In the genomic region with DNA sequence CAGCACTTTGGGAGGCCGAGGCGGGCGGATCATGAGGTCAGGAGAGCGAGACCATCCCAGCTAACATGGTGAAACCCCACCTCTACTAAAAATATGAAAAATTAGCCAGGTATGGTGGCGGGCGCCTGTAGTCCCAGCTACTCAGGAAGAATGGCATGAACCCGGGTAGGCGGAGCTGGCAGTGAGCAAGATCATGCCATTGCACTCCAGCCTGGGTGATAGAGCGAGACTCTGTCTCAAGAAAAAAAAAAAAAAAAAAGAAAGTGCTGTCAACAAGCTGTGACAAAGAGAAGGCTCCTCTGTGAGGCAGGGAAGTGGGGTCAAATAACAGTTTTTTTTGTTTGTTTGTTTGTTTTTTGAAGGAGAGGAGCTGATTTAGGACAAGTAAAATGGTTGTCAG, we compare ENCODE assay signal across 9 cellular contexts. TPM values are rescaled to one million over a fixed set of nuclear protein-coding genes. Genes with fewer than 3 reads are reported as not detected.
DNase-seq lines count a peak whose midpoint lies in the region; ATAC-seq, FAIRE-seq and TF ChIP-seq lines count a peak whose summit lies in the region.
"Not testable (repeated sequence)": the region's sequence is repeated elsewhere in the genome, so short reads cannot be mapped to it uniquely, and the experiment has no call there.
"Had no signal": no experiment of that assay in that cellular context is flagged by ENCODE, and none has a peak within 500 bp of the region (broad histone marks: within the 10 kb centered on the region; RNA-seq: fewer than 3 reads in every experiment).

No MANE protein-coding gene starts in this region.

- not testable (repeated sequence) for FAIRE-seq in K562 (lab: Jason Lieb, UNC)

- TF ChIP-seq POLR2A in K562 (conservative IDR thresholded peaks at IDR 0.05): not testable (repeated sequence)

- H3K27me3 ChIP-seq in CD4-positive, alpha-beta T cell (ENCODE audit: control insufficient read depth, insufficient read depth, low read length); MM.1S (replicated peaks; ENCODE audit: insufficient read depth, low read length); K562 (ENCODE audit: control insufficient read depth in 2 of 2, insufficient read depth in 2 of 2, low read length in 2 of 2): not testable (repeated sequence)

- H3K9me2 ChIP-seq in MM.1S (replicated peaks; ENCODE audit: insufficient read depth, low read length): not testable (repeated sequence)

- TF ChIP-seq EP300 in K562 (IDR thresholded peaks at IDR 0.05; ENCODE audit: low read length): not testable (repeated sequence)

- peaks cover 65% of the 10 kb centered on the region for H3K4me1 Mint-ChIP-seq in CD4-positive, alpha-beta T cell (ENCODE audit: low read depth)
- peaks cover 68% of the 10 kb centered on the region for H3K4me1 Mint-ChIP-seq in activated T-cell treated with anti-CD3 and anti-CD28 coated beads, Interleukin-2, amount 50 U/mL, for 24 hours (ENCODE audit: low read depth)
- H3K4me1 Mint-ChIP-seq in activated naive CD4-positive, alpha-beta T cell treated with anti-CD3 and anti-CD28 coated beads, Interleukin-2, amount 10 ng/mL, durations not matched to agents 7 days and 5 days: peaks cover 39% of the 10 kb centered on the region
- peaks cover 26 to 39% (median 32%) of the 10 kb centered on the region in 4 donors for H3K4me1 Mint-ChIP-seq in naive thymus-derived CD8-positive, alpha-beta T cell
- peaks cover 57% of the 10 kb centered on the region for H3K4me1 Mint-ChIP-seq in stimulated activated naive CD8-positive, alpha-beta T cell treated with anti-CD3 and anti-CD28 coated beads, Interleukin-15, Interleukin-2, amounts not matched to agents 100 ng/mL and 50 ng/mL, for 24 hours (ENCODE audit: low read depth)

- TF ChIP-seq RAD21 in K562 (CRISPR knock-in tag; conservative IDR thresholded peaks at IDR 0.05 in 1 of 2, IDR thresholded peaks at IDR 0.05 in 1 of 2): not testable (repeated sequence)

- H3K4me3 Mint-ChIP-seq in CD4-positive, alpha-beta T cell: peak overlapping the region; percentile 82
- H3K4me3 Mint-ChIP-seq in activated T-cell treated with anti-CD3 and anti-CD28 coated beads, Interleukin-2, amount 50 U/mL, for 24 hours: peak overlapping the region; percentile 54
- peak overlapping the region; percentile 42 for H3K4me3 Mint-ChIP-seq in activated naive CD4-positive, alpha-beta T cell treated with anti-CD3 and anti-CD28 coated beads, Interleukin-2, amount 10 ng/mL, durations not matched to agents 7 days and 5 days
- peak overlapping the region; percentile 8 to 79 (median 66) for H3K4me3 Mint-ChIP-seq in naive thymus-derived CD8-positive, alpha-beta T cell
- H3K4me3 Mint-ChIP-seq in stimulated activated naive CD8-positive, alpha-beta T cell treated with anti-CD3 and anti-CD28 coated beads, Interleukin-15, Interleukin-2, amounts not matched to agents 100 ng/mL and 50 ng/mL, for 24 hours: peak overlapping the region; percentile 57

- H3K9me3 Mint-ChIP-seq in CD4-positive, alpha-beta T cell; activated T-cell treated with anti-CD3 and anti-CD28 coated beads, Interleukin-2, amount 50 U/mL, for 24 hours; activated naive CD4-positive, alpha-beta T cell treated with anti-CD3 and anti-CD28 coated beads, Interleukin-2, amount 10 ng/mL, durations not matched to agents 7 days and 5 days; naive thymus-derived CD8-positive, alpha-beta T cell; stimulated activated naive CD8-positive, alpha-beta T cell treated with anti-CD3 and anti-CD28 coated beads, Interleukin-15, Interleukin-2, amounts not matched to agents 100 ng/mL and 50 ng/mL, for 24 hours: not testable (repeated sequence)

- peak overlapping the region; percentile 46 for H3K27ac ChIP-seq in CD4-positive, alpha-beta T cell (ENCODE audit: low read depth, low read length)
- peak overlapping the region; percentile 59; the same call in 1 of the 2 replicates for H3K27ac ChIP-seq in MM.1S (ENCODE audit: low read length)
- not testable (repeated sequence) for H3K27ac ChIP-seq in K562 (ENCODE audit: extremely low read depth, low read depth, low read length)

- BruUV-seq in K562 (replicated peaks; lab: Mats Ljungman, UMichigan): not testable (repeated sequence)

- not testable (repeated sequence) for H2AFZ ChIP-seq in MM.1S (ENCODE audit: low read length)
- H2AFZ ChIP-seq in K562 (ENCODE audit: low read depth, low read length): 0 out of 2 replicates have a peak overlapping the region, but pooled peaks have one; percentile 16

- H3K79me2 ChIP-seq in MM.1S (ENCODE audit: low read length): peaks cover 64% of the 10 kb centered on the region
- H3K79me2 ChIP-seq in K562 (ENCODE audit: control insufficient read depth, insufficient read depth, low read length): not testable (repeated sequence)

- in situ Hi-C loops in K562 (cut with MboI): not testable (repeated sequence)

- peak overlapping the region; percentile 66; the same call in 1 of the 2 replicates for H3K4me2 ChIP-seq in MM.1S (ENCODE audit: low read depth, low read length)
- not testable (repeated sequence) for H3K4me2 ChIP-seq in K562 (ENCODE audit: insufficient read depth, low read length)

- peak; percentile 18 for ATAC-seq in CD4-positive, alpha-beta T cell (ENCODE audit: poor library complexity)
- ATAC-seq in K562; naive thymus-derived CD8-positive, alpha-beta T cell: not testable (repeated sequence)

- not testable (repeated sequence) for H3K27me3 Mint-ChIP-seq in CD4-positive, alpha-beta T cell; activated T-cell treated with anti-CD3 and anti-CD28 coated beads, Interleukin-2, amount 50 U/mL, for 24 hours; activated naive CD4-positive, alpha-beta T cell treated with anti-CD3 and anti-CD28 coated beads, Interleukin-2, amount 10 ng/mL, durations not matched to agents 7 days and 5 days; naive thymus-derived CD8-positive, alpha-beta T cell; stimulated activated naive CD8-positive, alpha-beta T cell treated with anti-CD3 and anti-CD28 coated beads, Interleukin-15, Interleukin-2, amounts not matched to agents 100 ng/mL and 50 ng/mL, for 24 hours

- CTCF ChIA-PET in CD4-positive, alpha-beta T cell (lab: Charles Lee): interaction anchor here (1.0 to 1.5 kb wide), 4 partner anchors 17 to 127 kb away, joined by 3 to 6 read pairs (median 3); no protein-coding TSS in a partner anchor
- CTCF ChIA-PET in activated naive CD4-positive, alpha-beta T cell treated with anti-CD3 and anti-CD28 coated beads, Interleukin-2, amount 10 ng/mL, durations not matched to agents 7 days and 5 days (lab: Charles Lee): interaction anchor here (0.9 to 2.8 kb wide), 9 partner anchors 9 to 126 kb away, joined by 3 to 8 read pairs (median 4); no protein-coding TSS in a partner anchor
- CTCF ChIA-PET in K562 (lab: Yijun Ruan, JAX; ENCODE audit: low intra/inter-chr PET ratio): interaction anchor here (0.8 kb wide), 1 partner anchor 127 kb away, joined by 3 read pairs; no protein-coding TSS in a partner anchor

- peak overlapping the region; percentile 93 for H3K27ac Mint-ChIP-seq in CD4-positive, alpha-beta T cell
- peak overlapping the region; percentile 93 for H3K27ac Mint-ChIP-seq in activated T-cell treated with anti-CD3 and anti-CD28 coated beads, Interleukin-2, amount 50 U/mL, for 24 hours
- peak overlapping the region; percentile 91 for H3K27ac Mint-ChIP-seq in activated naive CD4-positive, alpha-beta T cell treated with anti-CD3 and anti-CD28 coated beads, Interleukin-2, amount 10 ng/mL, durations not matched to agents 7 days and 5 days
- H3K27ac Mint-ChIP-seq in naive thymus-derived CD8-positive, alpha-beta T cell: peak overlapping the region in 8 of 10 donors; percentile 52 to 96 (median 84)
- peak overlapping the region; percentile 78 for H3K27ac Mint-ChIP-seq in stimulated activated naive CD8-positive, alpha-beta T cell treated with anti-CD3 and anti-CD28 coated beads, Interleukin-15, Interleukin-2, amounts not matched to agents 100 ng/mL and 50 ng/mL, for 24 hours

- DNase-seq in CD4-positive, alpha-beta T cell; MM.1S; activated T-cell treated with anti-CD3 and anti-CD28 coated beads, Interleukin-2, amount 50 U/mL, for 24 hours; K562 (ENCODE audit: extremely low read depth in 1 of 4, low spot score in 3 of 4); naive thymus-derived CD8-positive, alpha-beta T cell: not testable (repeated sequence)
- DNase-seq in activated CD4-positive, alpha-beta T cell treated with anti-CD3 and anti-CD28 coated beads for 48 hours: peak; percentile 17
- peak; percentile 17 for DNase-seq in activated naive CD4-positive, alpha-beta T cell treated with anti-CD3 and anti-CD28 coated beads, Interleukin-2, amount 10 ng/mL, durations not matched to agents 7 days and 5 days

- intact Hi-C loops in CD4-positive, alpha-beta T cell (cut with DNase I, micrococcal nuclease): loop anchor here in 1 of 2 experiments (2.0 to 5.0 kb wide), 3 partner anchors 26 to 106 kb away; partner anchors contain the start of genes GALM and HNRNPLL
- intact Hi-C loops in K562 (cut with micrococcal nuclease): not testable (repeated sequence)

- peaks cover 27% of the 10 kb centered on the region for H3F3A ChIP-seq in MM.1S (ENCODE audit: insufficient read depth, low read length)

- POLR2A ChIA-PET in CD4-positive, alpha-beta T cell (lab: Charles Lee): interaction anchor here (0.6 to 3.2 kb wide), 6 partner anchors 10 to 150 kb away, joined by 3 to 20 read pairs (median 6); partner anchors contain the start of gene GALM
- POLR2A ChIA-PET in K562 (lab: Yijun Ruan, JAX): interaction anchor here (0.6 to 0.9 kb wide), 4 partner anchors 9 to 192 kb away, joined by 3 read pairs; partner anchors contain the start of gene SRSF7
- POLR2A ChIA-PET in naive thymus-derived CD8-positive, alpha-beta T cell (lab: Charles Lee): interaction anchor here (0.6 to 1.5 kb wide), 3 partner anchors 42 to 71 kb away, joined by 4 to 5 read pairs (median 4); partner anchors contain the start of genes GALM and SRSF7

- H3K9me1 ChIP-seq in K562 (ENCODE audit: control insufficient read depth, insufficient read depth, low read length): not testable (repeated sequence)

- peaks cover 42% of the 10 kb centered on the region for H3K36me3 Mint-ChIP-seq in CD4-positive, alpha-beta T cell (ENCODE audit: low read depth)
- peaks cover 71% of the 10 kb centered on the region for H3K36me3 Mint-ChIP-seq in activated T-cell treated with anti-CD3 and anti-CD28 coated beads, Interleukin-2, amount 50 U/mL, for 24 hours (ENCODE audit: low read depth)
- peaks cover 35% of the 10 kb centered on the region for H3K36me3 Mint-ChIP-seq in activated naive CD4-positive, alpha-beta T cell treated with anti-CD3 and anti-CD28 coated beads, Interleukin-2, amount 10 ng/mL, durations not matched to agents 7 days and 5 days
- H3K36me3 Mint-ChIP-seq in naive thymus-derived CD8-positive, alpha-beta T cell: not testable (repeated sequence)
- H3K36me3 Mint-ChIP-seq in stimulated activated naive CD8-positive, alpha-beta T cell treated with anti-CD3 and anti-CD28 coated beads, Interleukin-15, Interleukin-2, amounts not matched to agents 100 ng/mL and 50 ng/mL, for 24 hours (ENCODE audit: low read depth): peaks cover 48% of the 10 kb centered on the region

- H3K36me3 ChIP-seq in MM.1S (replicated peaks; ENCODE audit: insufficient read depth, low read length); K562 (ENCODE audit: control insufficient read depth, insufficient read depth, low read length): not testable (repeated sequence)

- peak overlapping the region; percentile 27; the same call in 1 of the 2 replicates for H3K9ac ChIP-seq in MM.1S (ENCODE audit: low read length)
- not testable (repeated sequence) for H3K9ac ChIP-seq in K562 (ENCODE audit: insufficient read depth in 1 of 2, low read depth in 2 of 2, low read length in 2 of 2)

- H3K4me3 ChIP-seq in MM.1S (ENCODE audit: low read length); K562: not testable (repeated sequence)

- not testable (repeated sequence) for H4K20me1 ChIP-seq in MM.1S (ENCODE audit: insufficient read depth, low read length); K562 (replicated peaks; ENCODE audit: control insufficient read depth, insufficient read depth, low read length)

- H3K9me3 ChIP-seq in CD4-positive, alpha-beta T cell (ENCODE audit: control insufficient read depth, low read length); MM.1S (replicated peaks; ENCODE audit: insufficient read depth, low read length); K562 (replicated peaks; ENCODE audit: control insufficient read depth, insufficient read depth, low read depth, low read length): not testable (repeated sequence)

- not testable (repeated sequence) for TF ChIP-seq CTCF in CD4-positive, alpha-beta T cell (IDR thresholded peaks at IDR 0.05); MM.1S (IDR thresholded peaks at IDR 0.05; ENCODE audit: low read length); K562 (IDR thresholded peaks at IDR 0.05 in 2 of 3, conservative IDR thresholded peaks at IDR 0.05 in 1 of 3; ENCODE audit: insufficient read depth in 2 of 3, low read depth in 1 of 3, low read length in 3 of 3)

- WGBS in K562 (ENCODE audit: insufficient coverage, low coverage, missing lambda C conversion rate): 89% methylated on average over 9 of the region's 9 CpGs

- H3K4me1 ChIP-seq in MM.1S (ENCODE audit: low read length): peaks cover 30% of the 10 kb centered on the region
- H3K4me1 ChIP-seq in K562 (replicated peaks in 1 of 2; ENCODE audit: control insufficient read depth in 2 of 2, insufficient read depth in 2 of 2, low read length in 2 of 2): not testable (repeated sequence)

RNA-seq across cellular contexts. Expression of gene GALM, which starts 42.6 kb away (rescaled TPM):
- 1 to 10 TPM; 5.9 to 7.0 TPM for total RNA-seq in CD4-positive, alpha-beta T cell
- total RNA-seq in K562 (2011; cell fraction: chromatin; rRNA removed; ENCODE audit: low replicate concordance): 19.3 and 29.1 TPM in 2 replicates
- total RNA-seq in K562 (2011; cell fraction: nucleolus; rRNA removed): 22.4 and 22.5 TPM in 2 replicates
- 13.8 and 21.6 TPM in 2 replicates for total RNA-seq in K562 (2011; cell fraction: nucleoplasm; rRNA removed)
- 21.8 and 27.9 TPM in 2 replicates for total RNA-seq in K562 (2014; rRNA removed)
- total RNA-seq in K562 (2014; rRNA removed; fragmentation: Illumina TruSeq; extraction: Trizol): 26.3 and 27.3 TPM in 2 replicates
- total RNA-seq in K562 (2015; rRNA removed; fragmentation: Illumina TruSeq; extraction: Trizol): 22.1 and 23.9 TPM in 2 replicates
- 21.8 and 22.7 TPM in 2 replicates for total RNA-seq in K562 (2021)
- polyA plus RNA-seq in K562 (2011; rRNA removed): 36.8 and 43.6 TPM in 2 replicates
- 23.9 and 46.7 TPM in 2 replicates for polyA plus RNA-seq in K562 (2011; cell fraction: cytosol; rRNA removed)
- 10.8 and 14.1 TPM in 2 replicates for polyA plus RNA-seq in K562 (2011; cell fraction: nucleus; rRNA removed)
- 14.1 and 59.1 TPM in 2 replicates for polyA plus RNA-seq in K562 (2012)
- 32.7 and 33.4 TPM in 2 replicates for polyA plus RNA-seq in K562 (2014; fragmentation: Illumina TruSeq; extraction: Trizol)
- 10 to 100 TPM; 38.0 to 51.7 TPM for polyA plus RNA-seq in K562 (2014; fragmentation: Nextera tagmentation; extraction: Ambion mirVana)
- polyA plus RNA-seq in K562 (2014; rRNA removed): 23.3 and 24.3 TPM in 2 replicates
- polyA minus RNA-seq in K562 (2011; rRNA and poly(A)+ RNA removed): 38.4 and 42.7 TPM in 2 replicates
- 21.8 and 25.5 TPM in 2 replicates for polyA minus RNA-seq in K562 (2011; cell fraction: cytosol; rRNA and poly(A)+ RNA removed)
- polyA minus RNA-seq in K562 (2011; cell fraction: nucleus; rRNA and poly(A)+ RNA removed): 20.1 and 28.8 TPM in 2 replicates
- total RNA-seq in naive thymus-derived CD8-positive, alpha-beta T cell: 1 to 10 TPM; 7.5 to 9.5 TPM
- 10 to 100 TPM; 10.6 to 15.6 (median 13.9) TPM for polyA plus RNA-seq in naive thymus-derived CD8-positive, alpha-beta T cell
- total RNA-seq: MCF 10A had no signal

RNA-seq across cellular contexts. Expression of gene SRSF7, which starts 42.7 kb away (rescaled TPM):
- 100 to 1,000 TPM; 550 to 557 TPM for total RNA-seq in CD4-positive, alpha-beta T cell
- 208 and 463 TPM in 2 replicates for total RNA-seq in K562 (2011; cell fraction: chromatin; rRNA removed; ENCODE audit: low replicate concordance)
- 149 and 153 TPM in 2 replicates for total RNA-seq in K562 (2011; cell fraction: nucleolus; rRNA removed)
- 214 TPM in 2 replicates for total RNA-seq in K562 (2011; cell fraction: nucleoplasm; rRNA removed)
- total RNA-seq in K562 (2014; rRNA removed) (219 and 241 TPM in 2 replicates), K562 (2014; rRNA removed; fragmentation: Illumina TruSeq; extraction: Trizol) (336 and 371 TPM in 2 replicates), K562 (2015; rRNA removed; fragmentation: Illumina TruSeq; extraction: Trizol) (393 and 420 TPM in 2 replicates), K562 (2021) (293 and 315 TPM in 2 replicates)
- polyA plus RNA-seq in K562 (2011; rRNA removed) (519 and 726 TPM in 2 replicates), K562 (2014; fragmentation: Illumina TruSeq; extraction: Trizol) (316 and 323 TPM in 2 replicates), K562 (2014; fragmentation: Nextera tagmentation; extraction: Ambion mirVana) (100 to 1,000 TPM; 696 to 706 TPM), K562 (2014; rRNA removed) (375 and 380 TPM in 2 replicates)
- polyA plus RNA-seq in K562 (2011; cell fraction: cytosol; rRNA removed): 154 and 268 TPM in 2 replicates
- polyA plus RNA-seq in K562 (2011; cell fraction: nucleus; rRNA removed): 495 and 660 TPM in 2 replicates
- 248 and 386 TPM in 2 replicates for polyA plus RNA-seq in K562 (2012)
- 547 and 760 TPM in 2 replicates for polyA minus RNA-seq in K562 (2011; rRNA and poly(A)+ RNA removed)
- 130 and 176 TPM in 2 replicates for polyA minus RNA-seq in K562 (2011; cell fraction: cytosol; rRNA and poly(A)+ RNA removed)
- 174 and 299 TPM in 2 replicates for polyA minus RNA-seq in K562 (2011; cell fraction: nucleus; rRNA and poly(A)+ RNA removed)
- total RNA-seq in naive thymus-derived CD8-positive, alpha-beta T cell: 100 to 1,000 TPM; 288 to 291 TPM
- polyA plus RNA-seq in naive thymus-derived CD8-positive, alpha-beta T cell: 100 to 1,000 TPM; 164 to 172 (median 169) TPM
